8 cellular contexts compared by ENCODE assay signal in genomic region chr1:106022312-106022902, GRCh38.
DNase-seq lines count a peak whose midpoint lies in the region; ATAC-seq and TF ChIP-seq lines count a peak whose summit lies in the region.

No MANE protein-coding gene starts in this region.

- no peak overlapping the region for H2AFZ ChIP-seq in GM23338

- in situ Hi-C loops in SK-MEL-5 (cut with HindIII; ENCODE audit: low pct_unique_long_range_greater_than_20kb, low sequenced_read_pairs) = no loop called here

- H3K4me1 ChIP-seq in GM23338 (ENCODE audit: insufficient read depth) = no peaks in the 10 kb centered on the region
- H3K4me1 ChIP-seq in CD8-positive, alpha-beta T cell (ENCODE audit: insufficient read depth, low read length) = no peaks in the 10 kb centered on the region

- H3K36me3 ChIP-seq in GM23338 (ENCODE audit: insufficient read depth) = no peaks in the 10 kb centered on the region
- H3K36me3 ChIP-seq in CD8-positive, alpha-beta T cell (ENCODE audit: insufficient read depth, low read length) = no peaks in the 10 kb centered on the region

- ATAC-seq in GM23338 (no peak), HG03139 (IDR thresholded peaks at IDR 0.05; ENCODE audit: unreplicated experiment) (no peak)
- ATAC-seq in CD8-positive, alpha-beta T cell = no peak

- H3K4me3 Mint-ChIP-seq in GM23338 = no peak overlapping the region
- no peak overlapping the region for H3K4me3 Mint-ChIP-seq in CD8-positive, alpha-beta T cell

- no peaks in the 10 kb centered on the region for H3K9me3 ChIP-seq in CD8-positive, alpha-beta T cell (ENCODE audit: low read length)

- H3K4me2 ChIP-seq in GM23338 = no peak overlapping the region

- H3K79me2 ChIP-seq in GM23338 (replicated peaks; ENCODE audit: insufficient read depth) = no peaks in the 10 kb centered on the region

- no peaks in the 10 kb centered on the region for H3F3A ChIP-seq in GM23338 (replicated peaks; ENCODE audit: low read depth)

- no peaks in the 10 kb centered on the region for H3K9me2 ChIP-seq in GM23338 (ENCODE audit: insufficient read depth)

- H3K9me3 Mint-ChIP-seq in GM23338 = no peaks in the 10 kb centered on the region
- H3K9me3 Mint-ChIP-seq in CD8-positive, alpha-beta T cell = peaks cover 12% of the 10 kb centered on the region

- intact Hi-C loops in CD8-positive, alpha-beta T cell (cut with DNase I, micrococcal nuclease) = no loop called here

- no peaks in the 10 kb centered on the region for H3K27me3 ChIP-seq in GM23338 (ENCODE audit: insufficient read depth)
- no peaks in the 10 kb centered on the region for H3K27me3 ChIP-seq in CD8-positive, alpha-beta T cell (ENCODE audit: insufficient read depth, low read length)

- H3K27me3 Mint-ChIP-seq in GM23338 (ENCODE audit: insufficient read depth, low read depth, poor library complexity) = no peaks in the 10 kb centered on the region
- H3K27me3 Mint-ChIP-seq in CD8-positive, alpha-beta T cell (ENCODE audit: low read depth) = no peaks in the 10 kb centered on the region

- no peak overlapping the region for H3K27ac ChIP-seq in GM23338 (ENCODE audit: low read depth)
- no peak overlapping the region for H3K27ac ChIP-seq in CD8-positive, alpha-beta T cell (ENCODE audit: low read depth, low read length)

- H4K20me1 ChIP-seq in GM23338 (replicated peaks; ENCODE audit: insufficient read depth) = no peaks in the 10 kb centered on the region

- DNase-seq in AML-193 (lab: John Stamatoyannopoulos, UW) (peak; percentile 6 to 8), GM23338 (ENCODE audit: low spot score) (peak; percentile 55), SK-MEL-5 (ENCODE audit: low read depth, low spot score) (peak; percentile 28), inferior parietal cortex (ENCODE audit: extremely low spot score) (peak; percentile 7), HuH-7.5 (ENCODE audit: low spot score) (no peak)
- DNase-seq in activated CD8-positive, alpha-beta memory T cell treated with anti-CD3 and anti-CD28 coated beads, Interleukin-2, amount 50 U/mL, for 48 hours = no peak
- no peak for DNase-seq in CD8-positive, alpha-beta T cell

- H3K27ac Mint-ChIP-seq in GM23338 = no peak overlapping the region
- H3K27ac Mint-ChIP-seq in CD8-positive, alpha-beta T cell = no peak overlapping the region

- POLR2A ChIA-PET in CD8-positive, alpha-beta T cell (lab: Charles Lee) = no interaction called here

- peak in 1 of 2 experiments; percentile 67; a peak in 3 of 4 replicates for TF ChIP-seq CTCF in GM23338 (conservative IDR thresholded peaks at IDR 0.05; ENCODE audit: low read depth in 2 of 2)
- TF ChIP-seq CTCF in CD8-positive, alpha-beta T cell (IDR thresholded peaks at IDR 0.05) = no peak

- H3K36me3 Mint-ChIP-seq in GM23338 (ENCODE audit: low read depth) = no peaks in the 10 kb centered on the region
- no peaks in the 10 kb centered on the region for H3K36me3 Mint-ChIP-seq in CD8-positive, alpha-beta T cell

- 0 out of 3 replicates have a peak, but pooled peaks cover 3% of the 10 kb centered on the region for H3K4me1 Mint-ChIP-seq in GM23338
- H3K4me1 Mint-ChIP-seq in CD8-positive, alpha-beta T cell (ENCODE audit: low read depth) = no peaks in the 10 kb centered on the region

- CTCF ChIA-PET in CD8-positive, alpha-beta T cell (lab: Charles Lee) = no interaction called here

- H3K4me3 ChIP-seq in GM23338 = no peak overlapping the region
- no peak overlapping the region for H3K4me3 ChIP-seq in CD8-positive, alpha-beta T cell (ENCODE audit: low read depth, low read length)

TF ChIP-seq in GM23338, 12 proteins besides CTCF, POLR2A, EP300 and RAD21 (continues in another document):
- TF ChIP-seq ETS1 (IDR thresholded peaks at IDR 0.05) = no peak
- TF ChIP-seq NANOG (IDR thresholded peaks at IDR 0.05; ENCODE audit: borderline replicate concordance) = no peak
- no peak for TF ChIP-seq JUNB (IDR thresholded peaks at IDR 0.05; ENCODE audit: unreplicated experiment)
- TF ChIP-seq CREB1 (CRISPR knock-in tag; IDR thresholded peaks at IDR 0.05; ENCODE audit: low read depth) = no peak
- TF ChIP-seq REST (IDR thresholded peaks at IDR 0.05; ENCODE audit: unreplicated experiment) = no peak
- TF ChIP-seq STAT1 (IDR thresholded peaks at IDR 0.05; ENCODE audit: unreplicated experiment) = no peak
- TF ChIP-seq POLR2AphosphoS5 (IDR thresholded peaks at IDR 0.05; ENCODE audit: low read depth) = no peak
- no peak for TF ChIP-seq EZH2phosphoT487 (IDR thresholded peaks at IDR 0.05; ENCODE audit: unreplicated experiment)
- TF ChIP-seq ZNF331 (CRISPR knock-in tag; IDR thresholded peaks at IDR 0.05; ENCODE audit: low read depth) = no peak
- no peak for TF ChIP-seq EZH2 (IDR thresholded peaks at IDR 0.05; ENCODE audit: low read depth, unreplicated experiment)
- TF ChIP-seq ZNF114 (CRISPR knock-in tag; IDR thresholded peaks at IDR 0.05) = no peak

Comparison
In these comparisons a context has a peak if more than half of its experiments do, and no peak if none do; other contexts are left out.
1. DNase-seq: peak in AML-193 (2 of 2), GM23338 (single experiment), SK-MEL-5 (single experiment) and inferior parietal cortex (single experiment); none in activated CD8-positive, alpha-beta memory T cell treated with anti-CD3 and anti-CD28 coated beads, Interleukin-2, amount 50 U/mL, for 48 hours (single experiment), CD8-positive, alpha-beta T cell (0 of 7) and HuH-7.5 (single experiment).